ENCODE assay signal across 8 cellular contexts in the genomic region with DNA sequence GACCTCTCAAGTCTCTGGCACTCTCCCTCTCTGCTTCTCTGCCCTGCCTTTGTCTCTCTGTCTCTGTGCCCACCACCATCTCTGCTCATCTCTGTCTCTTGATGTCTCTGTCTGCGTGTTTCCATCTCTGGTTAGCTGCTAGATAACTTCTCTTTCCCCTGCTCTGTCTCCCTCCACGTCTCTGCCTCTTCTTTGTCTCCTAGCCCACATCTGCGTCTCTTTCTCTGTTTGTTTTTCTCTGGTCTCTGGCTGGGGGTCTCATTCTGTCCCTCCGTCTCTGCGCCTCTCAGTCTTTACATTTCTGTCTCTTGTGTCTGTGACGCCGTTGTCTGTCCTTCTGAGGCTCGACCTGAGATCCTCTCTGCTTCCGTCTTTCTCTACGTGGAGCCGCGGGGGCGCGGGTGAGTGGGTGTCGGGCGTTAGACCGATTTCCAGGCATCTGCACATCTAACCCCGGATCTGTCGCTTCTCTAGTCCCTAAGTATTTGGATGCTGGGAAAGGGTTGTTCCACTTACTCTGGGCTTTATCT. TPM values are rescaled to one million over a fixed set of nuclear protein-coding genes. Genes with fewer than 3 reads are reported as not detected.
A peak's percentile ranks its signal among the peaks of the same experiment; 100 is the strongest.
DNase-seq lines count a peak whose midpoint lies in the region; ATAC-seq, FAIRE-seq and TF ChIP-seq lines count a peak whose summit lies in the region.

No MANE protein-coding gene starts in this region.

- no peaks in the 10 kb centered on the region; the same call in 1 of the 2 replicates for H3K36me3 ChIP-seq in GM06990 (ENCODE audit: control insufficient read depth, insufficient read depth, low read length)
- H3K36me3 ChIP-seq in astrocyte (ENCODE audit: insufficient read depth, low read length): no peaks in the 10 kb centered on the region
- no peaks in the 10 kb centered on the region for H3K36me3 ChIP-seq in mesendoderm (ENCODE audit: control insufficient read depth, insufficient read depth, low read length)
- H3K36me3 ChIP-seq in upper lobe of right lung: no peaks in the 10 kb centered on the region

- H3K9ac ChIP-seq in astrocyte (ENCODE audit: low read length) (peak overlapping the region; percentile 21), mesendoderm (ENCODE audit: low read length) (peak overlapping the region; percentile 33)

- H2BK15ac ChIP-seq in mesendoderm (replicated peaks; ENCODE audit: low read depth): no peak overlapping the region

- peaks cover 5% of the 10 kb centered on the region for H3K36me3 Mint-ChIP-seq in astrocyte (ENCODE audit: low read depth, unreplicated experiment)

- H3K27ac ChIP-seq in astrocyte (ENCODE audit: low read depth, low read length) (no peak overlapping the region), mesendoderm (ENCODE audit: low read depth, low read length) (no peak overlapping the region), upper lobe of right lung (no peak overlapping the region)

- intact Hi-C loops in upper lobe of right lung (cut with DNase I): no loop called here

- H4K20me1 ChIP-seq in astrocyte (ENCODE audit: insufficient read depth, low read length): no peaks in the 10 kb centered on the region

- DNase-seq in GM06990 (ENCODE audit: extremely low read depth, insufficient read length) (no peak), Kasumi-1 (lab: John Stamatoyannopoulos, UW) (peak; percentile 11 to 40), astrocyte (ENCODE audit: low read depth) (no peak), mesendoderm (no peak), upper lobe of right lung (no peak), GDM1 (lab: John Stamatoyannopoulos, UW) (no peak), HPDE6-E6E7 (ENCODE audit: extremely low spot score) (no peak)

- H3K27me3 ChIP-seq in GM06990 (replicated peaks; ENCODE audit: control insufficient read depth, insufficient read depth, low read length) (no peaks in the 10 kb centered on the region), astrocyte (ENCODE audit: insufficient read depth, low read length) (peaks cover 14% of the 10 kb centered on the region), mesendoderm (ENCODE audit: insufficient read depth, low read length, poor library complexity) (no peaks in the 10 kb centered on the region), upper lobe of right lung (peaks cover 43% of the 10 kb centered on the region)

- H3K23ac ChIP-seq in mesendoderm (ENCODE audit: low read length): no peak overlapping the region

- peak overlapping the region; percentile 66 for H2AFZ ChIP-seq in astrocyte (ENCODE audit: low read depth, low read length)

- no peaks in the 10 kb centered on the region for H3K79me1 ChIP-seq in mesendoderm (ENCODE audit: low read length)

- peaks cover 3% of the 10 kb centered on the region for H3K27me3 Mint-ChIP-seq in astrocyte (ENCODE audit: low read depth, unreplicated experiment)

- H3K9me3 ChIP-seq in astrocyte (ENCODE audit: insufficient read depth, low read depth, low read length) (no peaks in the 10 kb centered on the region), upper lobe of right lung (no peaks in the 10 kb centered on the region)

- H3K4me1 Mint-ChIP-seq in astrocyte (ENCODE audit: low read depth, unreplicated experiment): peaks cover 6% of the 10 kb centered on the region

- H3K4ac ChIP-seq in mesendoderm (ENCODE audit: low read depth, low read length): no peak overlapping the region

- no CpG with 5 or more reads among the region's 19 CpGs for WGBS in mesendoderm (ENCODE audit: extremely low coverage, insufficient coverage, low lambda C conversion rate)

- peak overlapping the region; percentile 82 for H3K4me2 ChIP-seq in astrocyte (ENCODE audit: low read length)
- H3K4me2 ChIP-seq in mesendoderm (ENCODE audit: low read length): peak overlapping the region; percentile 68

- no peak for FAIRE-seq in astrocyte (lab: Jason Lieb, UNC)

- H3K79me2 ChIP-seq in astrocyte (ENCODE audit: insufficient read depth, low read length): no peaks in the 10 kb centered on the region
- H3K79me2 ChIP-seq in mesendoderm (ENCODE audit: control insufficient read depth, insufficient read depth, low read length): no peaks in the 10 kb centered on the region

- TF ChIP-seq CTCF in GM06990 (IDR thresholded peaks at IDR 0.05; ENCODE audit: insufficient read depth, low read length, poor library complexity, severe bottlenecking) (no peak), astrocyte (IDR thresholded peaks at IDR 0.05; ENCODE audit: insufficient read depth, low read depth, low read length) (no peak), upper lobe of right lung (IDR thresholded peaks at IDR 0.05) (no peak)

- peak overlapping the region; percentile 79 for H3K27ac Mint-ChIP-seq in astrocyte (ENCODE audit: unreplicated experiment)

- H4K5ac ChIP-seq in mesendoderm (ENCODE audit: low read length): no peak overlapping the region

- H2AK5ac ChIP-seq in mesendoderm (ENCODE audit: low read length): no peak overlapping the region

- H3K4me1 ChIP-seq in astrocyte (ENCODE audit: insufficient read depth, low read length): peaks cover 7% of the 10 kb centered on the region
- H3K4me1 ChIP-seq in mesendoderm (ENCODE audit: control insufficient read depth, low read depth, low read length): no peaks in the 10 kb centered on the region
- H3K4me1 ChIP-seq in upper lobe of right lung: peaks cover 7% of the 10 kb centered on the region

- no peak overlapping the region for H4K8ac ChIP-seq in mesendoderm (ENCODE audit: low read depth, low read length)

- peak overlapping the region; percentile 93 for H3K4me3 Mint-ChIP-seq in astrocyte (ENCODE audit: unreplicated experiment)

- no peaks in the 10 kb centered on the region for H3K9me3 Mint-ChIP-seq in astrocyte (ENCODE audit: unreplicated experiment)

- H2BK5ac ChIP-seq in mesendoderm (ENCODE audit: low read length): no peak overlapping the region

- H3K18ac ChIP-seq in mesendoderm (ENCODE audit: low read length): no peak overlapping the region

- ATAC-seq in upper lobe of right lung (no peak), GM18867 (IDR thresholded peaks at IDR 0.05; ENCODE audit: unreplicated experiment) (no peak)

- H3K4me3 ChIP-seq in GM06990 (replicated peaks; ENCODE audit: low read depth, low read length): peak overlapping the region; percentile 76
- H3K4me3 ChIP-seq in astrocyte (ENCODE audit: insufficient read depth, low read depth, low read length): peak overlapping the region; percentile 29
- H3K4me3 ChIP-seq in mesendoderm (ENCODE audit: low read length): no peak overlapping the region
- peak overlapping the region; percentile 38 for H3K4me3 ChIP-seq in upper lobe of right lung

- no peak overlapping the region for H2BK120ac ChIP-seq in mesendoderm (ENCODE audit: low read depth, low read length)

- H3K56ac ChIP-seq in mesendoderm (ENCODE audit: low read length): peak overlapping the region; percentile 70

RNA-seq across cellular contexts. Expression of gene GIPR, which starts 0.4 kb away (rescaled TPM):
- 4.4 and 4.6 TPM in 2 replicates for total RNA-seq in astrocyte
- 0.07 TPM for polyA plus RNA-seq in mesendoderm (2013, experiment 1 of 2)
- 0.10 TPM for polyA plus RNA-seq in mesendoderm (2013, experiment 2 of 2)
- 4.8 TPM for total RNA-seq in upper lobe of right lung

RNA-seq across cellular contexts. Expression of gene SNRPD2, which starts 23.3 kb away (rescaled TPM):
- 416 and 459 TPM in 2 replicates for total RNA-seq in astrocyte
- polyA plus RNA-seq in mesendoderm (2013, experiment 1 of 2): 2,012 TPM
- 2,008 TPM for polyA plus RNA-seq in mesendoderm (2013, experiment 2 of 2)
- total RNA-seq in upper lobe of right lung: 188 TPM

RNA-seq across cellular contexts. Expression of gene QPCTL, which starts 24.1 kb away (rescaled TPM):
- total RNA-seq in astrocyte (21.8 and 23.4 TPM in 2 replicates), upper lobe of right lung (7.0 TPM)
- 9.4 TPM for polyA plus RNA-seq in mesendoderm (2013, experiment 1 of 2)
- polyA plus RNA-seq in mesendoderm (2013, experiment 2 of 2): 9.6 TPM

RNA-seq across cellular contexts. Expression of gene EML2, which starts 29.2 kb away (rescaled TPM):
- total RNA-seq in astrocyte: 24.6 and 27.8 TPM in 2 replicates
- 5.3 TPM for polyA plus RNA-seq in mesendoderm (2013, experiment 1 of 2)
- 5.6 TPM for polyA plus RNA-seq in mesendoderm (2013, experiment 2 of 2)
- 54.4 TPM for total RNA-seq in upper lobe of right lung

Comparison
In these comparisons a context has a peak if more than half of its experiments do, and no peak if none do; other contexts are left out.
1. DNase-seq: peak in Kasumi-1 (2 of 2); none in GM06990 (single experiment), astrocyte (single experiment), mesendoderm (single experiment), upper lobe of right lung (single experiment), GDM1 (single experiment) and HPDE6-E6E7 (single experiment).